ENCODE assay signal across 1 cellular context in genomic region chr10:72272689-72273409, GRCh38.
A peak's percentile ranks its signal among the peaks of the same experiment; 100 is the strongest.
TF ChIP-seq lines count a peak whose summit lies in the region.

No MANE protein-coding gene starts in this region.

TF ChIP-seq in HepG2, 621 proteins besides CTCF, POLR2A, EP300 and RAD21 (continued from another document and continues in another):
- TF ChIP-seq, protein P1, sequence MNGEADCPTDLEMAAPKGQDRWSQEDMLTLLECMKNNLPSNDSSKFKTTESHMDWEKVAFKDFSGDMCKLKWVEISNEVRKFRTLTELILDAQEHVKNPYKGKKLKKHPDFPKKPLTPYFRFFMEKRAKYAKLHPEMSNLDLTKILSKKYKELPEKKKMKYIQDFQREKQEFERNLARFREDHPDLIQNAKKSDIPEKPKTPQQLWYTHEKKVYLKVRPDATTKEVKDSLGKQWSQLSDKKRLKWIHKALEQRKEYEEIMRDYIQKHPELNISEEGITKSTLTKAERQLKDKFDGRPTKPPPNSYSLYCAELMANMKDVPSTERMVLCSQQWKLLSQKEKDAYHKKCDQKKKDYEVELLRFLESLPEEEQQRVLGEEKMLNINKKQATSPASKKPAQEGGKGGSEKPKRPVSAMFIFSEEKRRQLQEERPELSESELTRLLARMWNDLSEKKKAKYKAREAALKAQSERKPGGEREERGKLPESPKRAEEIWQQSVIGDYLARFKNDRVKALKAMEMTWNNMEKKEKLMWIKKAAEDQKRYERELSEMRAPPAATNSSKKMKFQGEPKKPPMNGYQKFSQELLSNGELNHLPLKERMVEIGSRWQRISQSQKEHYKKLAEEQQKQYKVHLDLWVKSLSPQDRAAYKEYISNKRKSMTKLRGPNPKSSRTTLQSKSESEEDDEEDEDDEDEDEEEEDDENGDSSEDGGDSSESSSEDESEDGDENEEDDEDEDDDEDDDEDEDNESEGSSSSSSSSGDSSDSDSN (CRISPR knock-in tag; IDR thresholded peaks at IDR 0.05), result peak; percentile 84
- TF ChIP-seq SMAD9 (CRISPR knock-in tag; IDR thresholded peaks at IDR 0.05) (no peak), ZFY (CRISPR knock-in tag; IDR thresholded peaks at IDR 0.05) (peak; percentile 39; the same call in 1 of the 2 replicates), IKZF1 (IDR thresholded peaks at IDR 0.05) (no peak), ZNF549 (CRISPR knock-in tag; IDR thresholded peaks at IDR 0.05) (no peak), BORCS8-MEF2B (CRISPR knock-in tag; IDR thresholded peaks at IDR 0.05) (peak; percentile 52; the same call in 1 of the 2 replicates), ZNF451 (CRISPR knock-in tag; IDR thresholded peaks at IDR 0.05) (no peak), TCF7L2 (IDR thresholded peaks at IDR 0.05; ENCODE audit: low read depth, low read length) (no peak), NFYB (CRISPR knock-in tag; IDR thresholded peaks at IDR 0.05) (0 out of 2 replicates have a peak, but pooled peaks have one; percentile 27), ZNF251 (CRISPR knock-in tag; IDR thresholded peaks at IDR 0.05) (no peak; the same call in 1 of the 2 replicates), KLF9 (CRISPR knock-in tag; IDR thresholded peaks at IDR 0.05; ENCODE audit: low read depth) (no peak), REPIN1 (CRISPR knock-in tag; IDR thresholded peaks at IDR 0.05; ENCODE audit: borderline replicate concordance, low read depth) (peak; percentile 98), SIN3A (IDR thresholded peaks at IDR 0.05; ENCODE audit: borderline replicate concordance, low read depth, low read length) (0 out of 2 replicates have a peak, but pooled peaks have one; percentile 66), ZNF318 (CRISPR knock-in tag; IDR thresholded peaks at IDR 0.05) (peak; percentile 81; the same call in 1 of the 2 replicates), RFXAP (CRISPR knock-in tag; IDR thresholded peaks at IDR 0.05; ENCODE audit: borderline replicate concordance) (peak; percentile 88; the same call in 1 of the 2 replicates), ZNF556 (CRISPR knock-in tag; IDR thresholded peaks at IDR 0.05; ENCODE audit: borderline replicate concordance) (0 out of 2 replicates have a peak, but pooled peaks have one; percentile 28), ZNF75D (CRISPR knock-in tag; IDR thresholded peaks at IDR 0.05; ENCODE audit: borderline replicate concordance) (0 out of 2 replicates have a peak, but pooled peaks have one; percentile 18), HOXA5 (CRISPR knock-in tag; IDR thresholded peaks at IDR 0.05) (peak; percentile 96), ZNF563 (CRISPR knock-in tag; IDR thresholded peaks at IDR 0.05) (0 out of 2 replicates have a peak, but pooled peaks have one; percentile 36), ZSCAN9 (CRISPR knock-in tag; IDR thresholded peaks at IDR 0.05; ENCODE audit: borderline replicate concordance) (peak; percentile 82; the same call in 1 of the 2 replicates), ERF (CRISPR knock-in tag; IDR thresholded peaks at IDR 0.05) (peak; percentile 86), BRF2 (CRISPR knock-in tag; IDR thresholded peaks at IDR 0.05) (peak; percentile 88), ZNF678 (CRISPR knock-in tag; IDR thresholded peaks at IDR 0.05) (no peak), ZNF333 (CRISPR knock-in tag; IDR thresholded peaks at IDR 0.05; ENCODE audit: borderline replicate concordance) (0 out of 2 replicates have a peak, but pooled peaks have one; percentile 46), ZNF768 (CRISPR knock-in tag; IDR thresholded peaks at IDR 0.05) (peak; percentile 63; the same call in 1 of the 2 replicates), RNF2 (conservative IDR thresholded peaks at IDR 0.05; ENCODE audit: low read depth) (no peak; the same call in 1 of the 2 replicates), ZNF281 (CRISPR knock-in tag; IDR thresholded peaks at IDR 0.05; ENCODE audit: borderline replicate concordance) (peak; percentile 52; the same call in 1 of the 2 replicates), NFYC (CRISPR knock-in tag; IDR thresholded peaks at IDR 0.05) (no peak), MED13 (CRISPR knock-in tag; IDR thresholded peaks at IDR 0.05) (peak; percentile 44; the same call in 1 of the 2 replicates), WIZ (CRISPR knock-in tag; IDR thresholded peaks at IDR 0.05) (no peak), TBX2 (CRISPR knock-in tag; IDR thresholded peaks at IDR 0.05; ENCODE audit: borderline replicate concordance) (peak; percentile 70; the same call in 1 of the 2 replicates), ZNF839 (CRISPR knock-in tag; IDR thresholded peaks at IDR 0.05; ENCODE audit: borderline replicate concordance) (0 out of 2 replicates have a peak, but pooled peaks have one; percentile 6), BCL6 (CRISPR knock-in tag; IDR thresholded peaks at IDR 0.05) (peak; percentile 75), TP53 (CRISPR knock-in tag; conservative IDR thresholded peaks at IDR 0.05) (no peak; the same call in 1 of the 2 replicates)
- TF ChIP-seq, protein P2, sequence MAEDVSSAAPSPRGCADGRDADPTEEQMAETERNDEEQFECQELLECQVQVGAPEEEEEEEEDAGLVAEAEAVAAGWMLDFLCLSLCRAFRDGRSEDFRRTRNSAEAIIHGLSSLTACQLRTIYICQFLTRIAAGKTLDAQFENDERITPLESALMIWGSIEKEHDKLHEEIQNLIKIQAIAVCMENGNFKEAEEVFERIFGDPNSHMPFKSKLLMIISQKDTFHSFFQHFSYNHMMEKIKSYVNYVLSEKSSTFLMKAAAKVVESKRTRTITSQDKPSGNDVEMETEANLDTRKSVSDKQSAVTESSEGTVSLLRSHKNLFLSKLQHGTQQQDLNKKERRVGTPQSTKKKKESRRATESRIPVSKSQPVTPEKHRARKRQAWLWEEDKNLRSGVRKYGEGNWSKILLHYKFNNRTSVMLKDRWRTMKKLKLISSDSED (CRISPR knock-in tag; IDR thresholded peaks at IDR 0.05), result no peak
- TF ChIP-seq, protein P3, sequence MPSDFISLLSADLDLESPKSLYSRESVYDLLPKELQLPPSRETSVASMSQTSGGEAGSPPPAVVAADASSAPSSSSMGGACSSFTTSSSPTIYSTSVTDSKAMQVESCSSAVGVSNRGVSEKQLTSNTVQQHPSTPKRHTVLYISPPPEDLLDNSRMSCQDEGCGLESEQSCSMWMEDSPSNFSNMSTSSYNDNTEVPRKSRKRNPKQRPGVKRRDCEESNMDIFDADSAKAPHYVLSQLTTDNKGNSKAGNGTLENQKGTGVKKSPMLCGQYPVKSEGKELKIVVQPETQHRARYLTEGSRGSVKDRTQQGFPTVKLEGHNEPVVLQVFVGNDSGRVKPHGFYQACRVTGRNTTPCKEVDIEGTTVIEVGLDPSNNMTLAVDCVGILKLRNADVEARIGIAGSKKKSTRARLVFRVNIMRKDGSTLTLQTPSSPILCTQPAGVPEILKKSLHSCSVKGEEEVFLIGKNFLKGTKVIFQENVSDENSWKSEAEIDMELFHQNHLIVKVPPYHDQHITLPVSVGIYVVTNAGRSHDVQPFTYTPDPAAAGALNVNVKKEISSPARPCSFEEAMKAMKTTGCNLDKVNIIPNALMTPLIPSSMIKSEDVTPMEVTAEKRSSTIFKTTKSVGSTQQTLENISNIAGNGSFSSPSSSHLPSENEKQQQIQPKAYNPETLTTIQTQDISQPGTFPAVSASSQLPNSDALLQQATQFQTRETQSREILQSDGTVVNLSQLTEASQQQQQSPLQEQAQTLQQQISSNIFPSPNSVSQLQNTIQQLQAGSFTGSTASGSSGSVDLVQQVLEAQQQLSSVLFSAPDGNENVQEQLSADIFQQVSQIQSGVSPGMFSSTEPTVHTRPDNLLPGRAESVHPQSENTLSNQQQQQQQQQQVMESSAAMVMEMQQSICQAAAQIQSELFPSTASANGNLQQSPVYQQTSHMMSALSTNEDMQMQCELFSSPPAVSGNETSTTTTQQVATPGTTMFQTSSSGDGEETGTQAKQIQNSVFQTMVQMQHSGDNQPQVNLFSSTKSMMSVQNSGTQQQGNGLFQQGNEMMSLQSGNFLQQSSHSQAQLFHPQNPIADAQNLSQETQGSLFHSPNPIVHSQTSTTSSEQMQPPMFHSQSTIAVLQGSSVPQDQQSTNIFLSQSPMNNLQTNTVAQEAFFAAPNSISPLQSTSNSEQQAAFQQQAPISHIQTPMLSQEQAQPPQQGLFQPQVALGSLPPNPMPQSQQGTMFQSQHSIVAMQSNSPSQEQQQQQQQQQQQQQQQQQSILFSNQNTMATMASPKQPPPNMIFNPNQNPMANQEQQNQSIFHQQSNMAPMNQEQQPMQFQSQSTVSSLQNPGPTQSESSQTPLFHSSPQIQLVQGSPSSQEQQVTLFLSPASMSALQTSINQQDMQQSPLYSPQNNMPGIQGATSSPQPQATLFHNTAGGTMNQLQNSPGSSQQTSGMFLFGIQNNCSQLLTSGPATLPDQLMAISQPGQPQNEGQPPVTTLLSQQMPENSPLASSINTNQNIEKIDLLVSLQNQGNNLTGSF (CRISPR knock-in tag; IDR thresholded peaks at IDR 0.05), result no peak
- TF ChIP-seq, protein P4, sequence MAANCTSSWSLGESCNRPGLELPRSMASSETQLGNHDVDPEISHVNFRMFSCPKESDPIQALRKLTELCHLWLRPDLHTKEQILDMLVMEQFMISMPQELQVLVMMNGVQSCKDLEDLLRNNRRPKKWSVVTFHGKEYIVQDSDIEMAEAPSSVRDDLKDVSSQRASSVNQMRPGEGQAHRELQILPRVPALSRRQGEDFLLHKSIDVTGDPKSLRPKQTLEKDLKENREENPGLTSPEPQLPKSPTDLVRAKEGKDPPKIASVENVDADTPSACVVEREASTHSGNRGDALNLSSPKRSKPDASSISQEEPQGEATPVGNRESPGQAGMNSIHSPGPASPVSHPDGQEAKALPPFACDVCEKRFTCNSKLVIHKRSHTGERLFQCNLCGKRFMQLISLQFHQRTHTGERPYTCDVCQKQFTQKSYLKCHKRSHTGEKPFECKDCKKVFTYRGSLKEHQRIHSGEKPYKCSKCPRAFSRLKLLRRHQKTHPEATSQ (CRISPR knock-in tag; IDR thresholded peaks at IDR 0.05; ENCODE audit: borderline replicate concordance), result no peak; the same call in 1 of the 2 replicates
